ENCODE assay signal across 26 cellular contexts in genomic region chr10:74297389-74298080, GRCh38.
"Had no signal": no experiment of that assay in that cellular context is flagged by ENCODE, and none has a peak within 500 bp of the region (broad histone marks: within the 10 kb centered on the region; RNA-seq: fewer than 3 reads in every experiment).

No MANE protein-coding gene starts in this region.

- H3K36me3 ChIP-seq: esophagus muscularis mucosa, heart left ventricle, lower lobe of right lung, thyroid gland, upper lobe of right lung, WERI-Rb-1 had no signal

- DNase-seq: activated CD4-positive, alpha-beta T cell treated with anti-CD3 and anti-CD28 coated beads for 48 hours; activated CD4-positive, alpha-beta T cell treated with anti-CD3 and anti-CD28 coated beads, Interleukin-2, amount 50 U/mL, for 48 hours; activated CD8-positive, alpha-beta memory T cell treated with anti-CD3 and anti-CD28 coated beads for 24 hours; activated effector memory CD4-positive, alpha-beta T cell treated with anti-CD3 and anti-CD28 coated beads, Interleukin-2, amount 50 U/mL, for 16 hours; activated naive CD4-positive, alpha-beta T cell treated with anti-CD3 and anti-CD28 coated beads for 36 hours; activated naive CD8-positive, alpha-beta T cell treated with anti-CD3 and anti-CD28 coated beads, Interleukin-2, amount 10 ng/mL, durations not matched to agents 7 days and 5 days; activated T-cell treated with anti-CD3 and anti-CD28 coated beads, Interleukin-2, amount 50 U/mL, for 1 hour; amygdala; effector CD4-positive, alpha-beta T cell; heart left ventricle; hypothalamus; lower lobe of right lung; mesenchymal stem cell; natural killer cell; small intestine; stimulated activated CD4-positive, alpha-beta T cell treated with anti-CD3 and anti-CD28 coated beads, Interleukin-4, amount 100 ng/mL, for 24 hours; stimulated activated naive CD8-positive, alpha-beta T cell treated with anti-CD3 and anti-CD28 coated beads, Interleukin-15, amount 100 ng/mL, for 72 hours; SW 1271; T-helper 9 cell; thyroid gland; upper lobe of right lung; WERI-Rb-1 had no signal

- H3K4me3 ChIP-seq: esophagus muscularis mucosa, heart left ventricle, lower lobe of right lung, thyroid gland, upper lobe of right lung had no signal

- ATAC-seq: activated CD4-positive, CD25-positive, alpha-beta regulatory T cell treated with anti-CD3 and anti-CD28 coated beads, Interleukin-2, amount 50 U/mL, for 24 hours; lower lobe of right lung; natural killer cell; sciatic nerve; stimulated activated memory B cell treated with anti-CD40 and anti-IgM and Interleukin-4, amounts not matched to agents 10 μg/mL and 1 μg/mL and 100 μg/mL, for 72 hours; stimulated activated naive CD8-positive, alpha-beta T cell treated with anti-CD3 and anti-CD28 coated beads, Interleukin-15, amount 100 ng/mL, for 72 hours; upper lobe of right lung had no signal

- H3K27me3 ChIP-seq: esophagus muscularis mucosa, heart left ventricle, thyroid gland, upper lobe of right lung had no signal

- H3K4me1 ChIP-seq: lower lobe of right lung had no signal

- H3K27ac ChIP-seq: esophagus muscularis mucosa, heart left ventricle, lower lobe of right lung, thyroid gland, upper lobe of right lung, WERI-Rb-1 had no signal

- H3K9me3 ChIP-seq: esophagus muscularis mucosa, heart left ventricle, lower lobe of right lung, thyroid gland, upper lobe of right lung had no signal
